26 cellular contexts compared by ENCODE assay signal in the genomic region with DNA sequence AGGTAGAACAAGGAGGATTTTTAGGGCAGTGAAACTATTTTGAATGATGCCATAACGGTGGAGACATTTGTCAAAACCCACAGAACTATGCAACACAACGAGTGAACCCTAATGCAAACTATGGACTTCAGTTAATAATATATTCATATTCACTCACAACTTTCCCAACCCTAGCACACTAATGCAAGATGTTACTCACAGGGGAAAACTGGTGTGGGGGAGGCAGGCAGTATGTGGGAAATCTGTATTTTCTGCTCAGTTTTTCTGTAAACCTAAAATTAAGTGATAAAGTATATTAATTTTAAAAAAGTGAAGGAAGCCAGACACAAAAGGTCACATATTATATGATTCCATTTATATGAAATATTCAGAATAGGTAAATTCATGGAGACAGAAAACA. TPM values are rescaled to one million over a fixed set of nuclear protein-coding genes. Genes with fewer than 3 reads are reported as not detected.
DNase-seq lines count a peak whose midpoint lies in the region; ATAC-seq, FAIRE-seq and TF ChIP-seq lines count a peak whose summit lies in the region.
"Had no signal": no experiment of that assay in that cellular context is flagged by ENCODE, and none has a peak within 500 bp of the region (broad histone marks: within the 10 kb centered on the region; RNA-seq: fewer than 3 reads in every experiment).

No MANE protein-coding gene starts in this region.

- H2BK12ac ChIP-seq in H1 (ENCODE audit: low read depth, low read length) (no peak overlapping the region), trophoblast cell (ENCODE audit: low read length) (no peak overlapping the region)

- H3K36me3 ChIP-seq in H1 (ENCODE audit: control insufficient read depth in 2 of 4, insufficient read depth in 4 of 4, low read length in 3 of 4) (peaks cover 0 to 2% (median 0%) of the 10 kb centered on the region in 4 experiments; a peak in 1 of 8 replicates), trophoblast cell (ENCODE audit: control insufficient read depth in 1 of 2, insufficient read depth in 2 of 2, low read length in 2 of 2) (peaks cover 0 to 6% of the 10 kb centered on the region in 2 experiments)
- H3K36me3 ChIP-seq: HAP-1 had no signal

- H3K9me3 ChIP-seq in H1 (ENCODE audit: insufficient read depth in 2 of 2, low read depth in 1 of 2, low read length in 1 of 2), result no peaks in the 10 kb centered on the region
- no peaks in the 10 kb centered on the region for H3K9me3 ChIP-seq in trophoblast cell (ENCODE audit: insufficient read depth, low read depth, low read length)
- H3K9me3 ChIP-seq: BLaER1 treated with 17β-estradiol and CSF1 and Interleukin-3, amounts not matched to agents 10 nM and 100 nM; Caco-2; HAP-1 had no signal

- H3K14ac ChIP-seq in H1 (ENCODE audit: insufficient read length) (no peak overlapping the region), trophoblast cell (ENCODE audit: low read length) (no peak overlapping the region)

- no peak for TF ChIP-seq RAD21 in H1 (IDR thresholded peaks at IDR 0.05 in 1 of 2, conservative IDR thresholded peaks at IDR 0.05 in 1 of 2; ENCODE audit: low read depth in 2 of 2, low read length in 2 of 2)

- H3K23me2 ChIP-seq in H1 (ENCODE audit: low read depth, low read length), result no peaks in the 10 kb centered on the region; the same call in 1 of the 2 replicates

- H3K18ac ChIP-seq in H1 (ENCODE audit: extremely low read depth, low read length) (0 out of 2 replicates have a peak overlapping the region, but pooled peaks have one; percentile 53), trophoblast cell (ENCODE audit: low read length) (no peak overlapping the region)

- peaks cover 50% of the 10 kb centered on the region for H3K4me1 Mint-ChIP-seq in activated naive CD4-positive, alpha-beta T cell treated with anti-CD3 and anti-CD28 coated beads, Interleukin-2, amount 50 U/mL, for 24 hours

- H3K4me3 ChIP-seq in H1 (ENCODE audit: extremely low read depth in 1 of 4, insufficient read depth in 2 of 4, low read depth in 3 of 4, low read length in 4 of 4) (no peak overlapping the region), trophoblast cell (ENCODE audit: low read depth, low read length) (no peak overlapping the region)
- H3K4me3 ChIP-seq: BLaER1 treated with 17β-estradiol and CSF1 and Interleukin-3, amounts not matched to agents 10 nM and 100 nM; HAP-1; SK-N-MC had no signal

- H4K20me1 ChIP-seq in H1 (replicated peaks in 1 of 2; ENCODE audit: control insufficient read depth in 1 of 2, insufficient read depth in 2 of 2, low read length in 2 of 2), result peaks cover 0 to 3% of the 10 kb centered on the region in 2 experiments

- H3K79me1 ChIP-seq in H1 (ENCODE audit: low read depth, low read length) (peaks cover 18% of the 10 kb centered on the region), trophoblast cell (ENCODE audit: low read length) (peaks cover 48% of the 10 kb centered on the region)

- H3K4me1 ChIP-seq in H1 (replicated peaks in 1 of 4; ENCODE audit: control insufficient read depth in 3 of 4, insufficient read depth in 4 of 4, low read length in 3 of 4) (peaks cover 28 to 40% (median 37%) of the 10 kb centered on the region in 4 experiments), trophoblast cell (ENCODE audit: control insufficient read depth in 1 of 2, insufficient read depth in 2 of 2, low read length in 2 of 2) (peaks cover 41 to 53% of the 10 kb centered on the region in 2 experiments)

- H3K27ac ChIP-seq in H1 (ENCODE audit: low read depth, low read length) (no peak overlapping the region), trophoblast cell (ENCODE audit: low read depth, low read length) (no peak overlapping the region)
- H3K27ac ChIP-seq: 22Rv1; BLaER1 treated with 17β-estradiol and CSF1 and Interleukin-3, amounts not matched to agents 10 nM and 100 nM; KMS-11; SK-N-MC had no signal

- H4K5ac ChIP-seq in H1 (ENCODE audit: insufficient read length, low read depth, low read length), result no peak overlapping the region

- TF ChIP-seq EP300 in H1 (IDR thresholded peaks at IDR 0.05; ENCODE audit: borderline replicate concordance in 1 of 2, low read depth in 2 of 2, low read length in 2 of 2), result no peak

- ATAC-seq in HG03439 (IDR thresholded peaks at IDR 0.05; ENCODE audit: unreplicated experiment) (no peak), GM18909 (IDR thresholded peaks at IDR 0.05; ENCODE audit: poor library complexity, unreplicated experiment) (no peak)

- H3K9me3 Mint-ChIP-seq in activated naive CD4-positive, alpha-beta T cell treated with anti-CD3 and anti-CD28 coated beads, Interleukin-2, amount 50 U/mL, for 24 hours, result no peaks in the 10 kb centered on the region
- H3K9me3 Mint-ChIP-seq: CD4-positive, alpha-beta memory T cell had no signal

- no peak for DNase-seq in activated naive CD4-positive, alpha-beta T cell (lab: John Stamatoyannopoulos, UW)
- DNase-seq in H1 (ENCODE audit: low read depth in 1 of 2, low spot score in 2 of 2) (no peak), trophoblast cell (no peak), NCI-H524 (lab: John Stamatoyannopoulos, UW) (no peak), UCSD-AML1 (lab: John Stamatoyannopoulos, UW; ENCODE audit: unreplicated experiment) (no peak)
- DNase-seq: ACHN; Caco-2; CD4-positive, alpha-beta memory T cell; DMS 273 treated with DMSO at 0.1 percent for 48 hours; DMS79 treated with DMSO at 0.1 percent for 48 hours; NCI-H1694; NCI-H2081; NCI-H2171; NCI-H446; NCI-H526 treated with DMSO at 0.1 percent for 48 hours; RPMI8226; SHP77 treated with DMSO at 0.1 percent for 48 hours had no signal

- H4K91ac ChIP-seq in H1 (replicated peaks; ENCODE audit: insufficient read length, low read length), result no peak overlapping the region
- no peak overlapping the region for H4K91ac ChIP-seq in trophoblast cell (ENCODE audit: low read depth, low read length)

- H4K8ac ChIP-seq in H1 (ENCODE audit: extremely low read depth, insufficient read depth, low read length), result no peak overlapping the region
- no peak overlapping the region for H4K8ac ChIP-seq in trophoblast cell (ENCODE audit: low read depth, low read length)

- CTCF ChIA-PET in H1 (lab: Charles Lee; ENCODE audit: partially characterized antibody), result no interaction called here

- H2BK20ac ChIP-seq in H1 (ENCODE audit: low read length), result no peak overlapping the region

- H3K79me2 ChIP-seq in H1 (ENCODE audit: control insufficient read depth in 1 of 2, insufficient read depth in 2 of 2, low read length in 2 of 2) (peaks cover 17 to 80% of the 10 kb centered on the region in 2 experiments), trophoblast cell (ENCODE audit: control insufficient read depth, insufficient read depth, low read length, poor library complexity) (peaks cover 44% of the 10 kb centered on the region)

- FAIRE-seq in H1 (lab: Jason Lieb, UNC), result no peak
- FAIRE-seq: HTR-8/SVneo had no signal

- no peak overlapping the region for H2BK15ac ChIP-seq in H1 (ENCODE audit: low read length)

- no peak overlapping the region for H3K23ac ChIP-seq in H1 (ENCODE audit: insufficient read length)
- no peak overlapping the region for H3K23ac ChIP-seq in trophoblast cell (ENCODE audit: low read length)

- H3K56ac ChIP-seq in H1 (replicated peaks; ENCODE audit: insufficient read length, low read depth, low read length), result no peak overlapping the region

- H3K4me2 ChIP-seq in H1 (ENCODE audit: insufficient read depth in 1 of 2, low read depth in 2 of 2, low read length in 2 of 2) (no peak overlapping the region), trophoblast cell (ENCODE audit: low read length) (no peak overlapping the region)
- H3K4me2 ChIP-seq: KMS-11 had no signal

- H3K36me3 Mint-ChIP-seq in activated naive CD4-positive, alpha-beta T cell treated with anti-CD3 and anti-CD28 coated beads, Interleukin-2, amount 50 U/mL, for 24 hours, result peaks cover 5% of the 10 kb centered on the region

- TF ChIP-seq POLR2A in H1 (IDR thresholded peaks at IDR 0.05; ENCODE audit: control extremely low read depth in 1 of 2, low read depth in 2 of 2, low read length in 2 of 2), result no peak

- H3K27me3 ChIP-seq in H1 (replicated peaks in 1 of 4; ENCODE audit: control insufficient read depth in 3 of 4, extremely low read depth in 1 of 4, insufficient read depth in 3 of 4, low read length in 3 of 4) (no peaks in the 10 kb centered on the region), trophoblast cell (ENCODE audit: insufficient read depth, low read length) (no peaks in the 10 kb centered on the region)
- H3K27me3 ChIP-seq: BLaER1 treated with 17β-estradiol and CSF1 and Interleukin-3, amounts not matched to agents 10 nM and 100 nM had no signal

- no peak overlapping the region for H3K9ac ChIP-seq in H1 (replicated peaks in 1 of 4; ENCODE audit: extremely low read depth in 1 of 4, low read depth in 3 of 4, low read length in 3 of 4)
- H3K9ac ChIP-seq in trophoblast cell (ENCODE audit: low read length), result no peak overlapping the region
- H3K9ac ChIP-seq: BLaER1 treated with 17β-estradiol and CSF1 and Interleukin-3, amounts not matched to agents 10 nM and 100 nM; KMS-11 had no signal

- TF ChIP-seq CTCF in H1 (IDR thresholded peaks at IDR 0.05; ENCODE audit: control extremely low read depth in 1 of 3, insufficient read depth in 1 of 3, low read depth in 1 of 3, low read length in 3 of 3), result no peak

- peak overlapping the region; percentile 10 for H3K27ac Mint-ChIP-seq in activated naive CD4-positive, alpha-beta T cell treated with anti-CD3 and anti-CD28 coated beads, Interleukin-2, amount 50 U/mL, for 24 hours
- H3K27ac Mint-ChIP-seq: CD4-positive, alpha-beta memory T cell had no signal

- no peak overlapping the region for H2AFZ ChIP-seq in H1 (ENCODE audit: low read length)
- H2AFZ ChIP-seq in trophoblast cell (ENCODE audit: insufficient read depth, low read length, poor library complexity), result no peak overlapping the region

- H3K27me3 Mint-ChIP-seq in activated naive CD4-positive, alpha-beta T cell treated with anti-CD3 and anti-CD28 coated beads, Interleukin-2, amount 50 U/mL, for 24 hours, result no peaks in the 10 kb centered on the region
- H3K27me3 Mint-ChIP-seq: CD4-positive, alpha-beta memory T cell had no signal

- WGBS in H1 (ENCODE audit: extremely low coverage in 1 of 2, insufficient coverage in 1 of 2, insufficient read length in 1 of 2, insufficient replicate concordance in 2 of 2, low coverage in 1 of 2, low lambda C conversion rate in 2 of 2, missing lambda C conversion rate in 1 of 2), 2 experiments, result 88% methylated on average over 2 of the region's 2 CpGs; no CpG with 5 or more reads in 1 of the 2 experiments
- no CpG with 5 or more reads among the region's 2 CpGs for WGBS in trophoblast cell (ENCODE audit: extremely low coverage, insufficient coverage, insufficient read length)

- H2BK120ac ChIP-seq in H1 (replicated peaks; ENCODE audit: low read depth, low read length) (peak overlapping the region; percentile 13), trophoblast cell (ENCODE audit: insufficient read depth, low read length, poor library complexity) (no peak overlapping the region)

- H2AK5ac ChIP-seq in H1 (ENCODE audit: low read depth, low read length), result no peak overlapping the region
- H2AK5ac ChIP-seq in trophoblast cell (ENCODE audit: low read length), result no peak overlapping the region

- H3K4me3 Mint-ChIP-seq in activated naive CD4-positive, alpha-beta T cell treated with anti-CD3 and anti-CD28 coated beads, Interleukin-2, amount 50 U/mL, for 24 hours, result no peak overlapping the region
- H3K4me3 Mint-ChIP-seq: CD4-positive, alpha-beta memory T cell had no signal

- POLR2A ChIA-PET in H1 (lab: Charles Lee; ENCODE audit: partially characterized antibody), result interaction anchor here (3.0 kb wide), 1 partner anchor 20 kb away, joined by 14 read pairs; no protein-coding TSS in a partner anchor

- H2BK5ac ChIP-seq in H1 (ENCODE audit: low read depth, low read length) (peak overlapping the region; percentile 44; the same call in 1 of the 2 replicates), trophoblast cell (ENCODE audit: low read depth, low read length, poor library complexity) (peak overlapping the region; percentile 63)

- H3K4ac ChIP-seq in H1 (replicated peaks; ENCODE audit: insufficient read length, low read depth, low read length), result peak overlapping the region; percentile 8
- peak overlapping the region; percentile 66 for H3K4ac ChIP-seq in trophoblast cell (ENCODE audit: low read depth, low read length)

- no peak overlapping the region for H4K12ac ChIP-seq in trophoblast cell (ENCODE audit: low read depth, low read length)

RNA-seq across cellular contexts. Expression of gene GNA12, which starts 17.3 kb away (rescaled TPM):
- total RNA-seq in H1 (2021; fragmentation: NEBNext Ultra II Directional; extraction: Animal tissue kit (Norgen Biotek cat#: 25700)), result 95.6 and 96.5 TPM in 2 replicates
- polyA plus RNA-seq in H1 (2011; rRNA removed), result 109 and 121 TPM in 2 replicates
- 92.3 TPM for polyA plus RNA-seq in H1 (2011; cell fraction: cytosol; rRNA removed)
- 152 TPM for polyA plus RNA-seq in H1 (2011; cell fraction: nucleus; rRNA removed)
- 61.6 to 94.7 TPM (median 83.3 TPM) in 4 replicates for polyA plus RNA-seq in H1 (2012, experiment 1 of 2)
- polyA plus RNA-seq in H1 (2012, experiment 2 of 2), result 78.3 TPM
- polyA plus RNA-seq in H1 (2013, experiment 1 of 2), result 62.9 TPM
- 65.3 TPM for polyA plus RNA-seq in H1 (2013, experiment 2 of 2)
- 176 and 215 TPM in 2 replicates for polyA minus RNA-seq in H1 (2011; rRNA and poly(A)+ RNA removed)
- 71.7 TPM for polyA minus RNA-seq in H1 (2011; cell fraction: cytosol; rRNA and poly(A)+ RNA removed)
- polyA minus RNA-seq in H1 (2011; cell fraction: nucleus; rRNA and poly(A)+ RNA removed), result 67.7 TPM
- 166 and 173 TPM in 2 replicates for polyA plus RNA-seq in trophoblast cell (2013)
